2 cellular contexts compared by ENCODE assay signal in the genomic region with DNA sequence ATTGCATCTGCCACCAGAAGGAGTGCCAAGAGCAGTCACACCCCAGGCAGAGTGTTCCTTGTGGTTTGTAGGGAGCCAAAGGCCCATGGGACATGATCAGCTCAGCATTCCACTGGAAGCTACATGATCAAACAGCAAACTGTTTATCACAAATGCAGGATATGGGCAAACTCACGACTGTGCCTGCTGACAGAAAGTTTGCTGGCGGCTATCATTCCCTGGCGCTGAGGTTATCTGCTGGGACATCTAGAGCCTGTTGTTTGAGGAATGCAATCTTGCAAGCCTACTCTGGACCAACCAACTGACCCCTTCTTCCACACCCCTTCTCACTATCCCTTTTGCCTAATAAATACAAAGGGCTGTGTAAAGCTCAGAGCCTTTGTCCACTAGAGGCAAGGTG.
TF ChIP-seq lines count a peak whose summit lies in the region.

No MANE protein-coding gene starts in this region.

TF ChIP-seq in liver, 16 proteins besides CTCF, POLR2A, EP300 and RAD21:
- no peak for TF ChIP-seq SP1 (IDR thresholded peaks at IDR 0.05)
- no peak for TF ChIP-seq EGR1 (IDR thresholded peaks at IDR 0.05; ENCODE audit: low read depth in 2 of 2)
- no peak for TF ChIP-seq YY1 (IDR thresholded peaks at IDR 0.05)
TF ChIP-seq in liver: peak in this region for 0.

TF ChIP-seq in HepG2, 621 proteins besides CTCF, POLR2A, EP300 and RAD21:
- TF ChIP-seq, protein P1, sequence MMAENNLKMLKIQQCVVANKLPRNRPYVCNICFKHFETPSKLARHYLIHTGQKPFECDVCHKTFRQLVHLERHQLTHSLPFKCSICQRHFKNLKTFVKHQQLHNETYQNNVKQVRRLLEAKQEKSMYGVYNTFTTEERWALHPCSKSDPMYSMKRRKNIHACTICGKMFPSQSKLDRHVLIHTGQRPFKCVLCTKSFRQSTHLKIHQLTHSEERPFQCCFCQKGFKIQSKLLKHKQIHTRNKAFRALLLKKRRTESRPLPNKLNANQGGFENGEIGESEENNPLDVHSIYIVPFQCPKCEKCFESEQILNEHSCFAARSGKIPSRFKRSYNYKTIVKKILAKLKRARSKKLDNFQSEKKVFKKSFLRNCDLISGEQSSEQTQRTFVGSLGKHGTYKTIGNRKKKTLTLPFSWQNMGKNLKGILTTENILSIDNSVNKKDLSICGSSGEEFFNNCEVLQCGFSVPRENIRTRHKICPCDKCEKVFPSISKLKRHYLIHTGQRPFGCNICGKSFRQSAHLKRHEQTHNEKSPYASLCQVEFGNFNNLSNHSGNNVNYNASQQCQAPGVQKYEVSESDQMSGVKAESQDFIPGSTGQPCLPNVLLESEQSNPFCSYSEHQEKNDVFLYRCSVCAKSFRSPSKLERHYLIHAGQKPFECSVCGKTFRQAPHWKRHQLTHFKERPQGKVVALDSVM (CRISPR knock-in tag; IDR thresholded peaks at IDR 0.05): no peak
- no peak for TF ChIP-seq ATM (IDR thresholded peaks at IDR 0.05; ENCODE audit: borderline replicate concordance)
